Comparison of ENCODE assay signal across 1 cellular context in the genomic region with DNA sequence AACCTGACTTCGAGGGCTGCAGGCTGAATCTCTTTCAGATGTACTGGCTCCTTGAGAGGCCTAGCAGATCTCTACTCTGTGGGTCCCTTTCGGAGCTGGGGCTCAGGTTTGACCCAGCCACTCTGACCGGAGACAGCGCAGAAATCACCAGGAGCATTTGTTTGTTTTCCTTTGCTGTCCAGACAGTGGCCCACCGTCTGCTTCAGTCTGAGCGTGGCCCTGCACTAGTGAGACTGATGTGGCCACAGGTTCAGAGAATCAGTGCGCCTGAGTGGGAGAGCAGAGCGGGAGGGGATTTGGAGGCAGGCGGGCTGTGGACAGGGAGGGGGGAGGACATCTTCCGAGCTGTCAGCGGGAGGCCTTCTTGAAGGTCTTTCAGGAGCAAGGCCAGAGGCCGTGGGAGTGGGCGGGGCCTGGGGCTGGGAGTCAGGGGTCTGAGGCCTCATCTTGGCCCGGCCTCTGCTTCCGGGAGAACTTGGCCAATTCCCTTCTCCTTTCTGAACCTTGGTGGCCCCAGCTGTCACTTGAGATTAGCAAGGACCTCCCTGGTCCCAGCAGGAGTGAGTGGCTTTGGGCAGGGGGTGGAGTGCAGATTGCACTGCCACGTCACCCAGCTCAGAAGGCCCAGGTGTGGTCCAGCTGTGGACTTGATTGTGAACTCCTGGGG.
TF ChIP-seq lines count a peak whose summit lies in the region.

No MANE protein-coding gene starts in this region.

TF ChIP-seq in IMR-90, 13 proteins besides CTCF, POLR2A, EP300 and RAD21 (continued from another document):
- no peak for TF ChIP-seq USF2 (IDR thresholded peaks at IDR 0.05; ENCODE audit: low read depth, low read length)
- TF ChIP-seq MAFK (IDR thresholded peaks at IDR 0.05; ENCODE audit: low read depth, low read length) = no peak
TF ChIP-seq in IMR-90: peak in this region for 0.
